18 cellular contexts compared by ENCODE assay signal in the genomic region with DNA sequence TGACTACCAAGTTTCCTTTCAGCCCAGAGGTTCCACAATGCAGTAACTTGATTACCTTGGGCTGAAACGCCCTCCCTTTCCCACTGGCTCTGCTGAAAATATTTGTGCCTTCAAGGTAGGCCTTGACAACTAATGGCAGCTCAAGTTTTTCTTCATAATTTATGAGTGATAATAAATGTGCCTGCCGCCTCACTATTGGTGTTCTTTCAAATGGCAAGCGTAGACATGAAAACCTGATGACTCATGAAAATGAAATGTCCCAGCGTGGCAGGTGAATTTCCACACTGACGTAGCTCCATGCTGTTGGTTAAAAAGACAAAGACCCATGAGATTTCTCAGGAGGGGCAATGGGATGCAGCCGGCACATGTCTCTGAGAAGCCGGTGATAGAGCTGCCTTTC.
A peak's percentile ranks its signal among the peaks of the same experiment; 100 is the strongest.
DNase-seq lines count a peak whose midpoint lies in the region; ATAC-seq and TF ChIP-seq lines count a peak whose summit lies in the region.
"Had no signal": no experiment of that assay in that cellular context is flagged by ENCODE, and none has a peak within 500 bp of the region (broad histone marks: within the 10 kb centered on the region; RNA-seq: fewer than 3 reads in every experiment).

No MANE protein-coding gene starts in this region.

- no peaks in the 10 kb centered on the region for H3K4me1 ChIP-seq in breast epithelium

- H3K27me3 Mint-ChIP-seq in MCF 10A (ENCODE audit: insufficient read depth, unreplicated experiment): no peaks in the 10 kb centered on the region
- peaks cover 37% of the 10 kb centered on the region for H3K27me3 Mint-ChIP-seq in activated CD8-positive, alpha-beta memory T cell treated with anti-CD3 and anti-CD28 coated beads, Interleukin-2, amount 10 ng/mL, durations not matched to agents 7 days and 5 days

- no peaks in the 10 kb centered on the region for H3K9me3 ChIP-seq in breast epithelium
- H3K9me3 ChIP-seq: neutrophil had no signal

- H3K27ac ChIP-seq in breast epithelium (no peak overlapping the region), RWPE1 (no peak overlapping the region)
- H3K27ac ChIP-seq: KMS-11, neutrophil had no signal

- no peaks in the 10 kb centered on the region for H3K36me3 ChIP-seq in breast epithelium
- H3K36me3 ChIP-seq: neutrophil had no signal

- TF ChIP-seq CTCF in MCF 10A (IDR thresholded peaks at IDR 0.05; ENCODE audit: unreplicated experiment): no peak
- no peak for TF ChIP-seq CTCF in breast epithelium (IDR thresholded peaks at IDR 0.05)
- TF ChIP-seq CTCF in RWPE1 (conservative IDR thresholded peaks at IDR 0.05; ENCODE audit: low read depth): no peak
- TF ChIP-seq CTCF in omental fat pad (IDR thresholded peaks at IDR 0.05): no peak

- TF ChIP-seq POLR2A in breast epithelium (IDR thresholded peaks at IDR 0.05): no peak

- H3K27ac Mint-ChIP-seq in MCF 10A (ENCODE audit: low read depth, unreplicated experiment): no peak overlapping the region
- H3K27ac Mint-ChIP-seq in activated CD8-positive, alpha-beta memory T cell treated with anti-CD3 and anti-CD28 coated beads, Interleukin-2, amount 10 ng/mL, durations not matched to agents 7 days and 5 days: no peak overlapping the region
- H3K27ac Mint-ChIP-seq: activated naive CD4-positive, alpha-beta T cell treated with anti-CD3 and anti-CD28 coated beads, Interleukin-2, amount 50 U/mL, for 72 hours had no signal

- CTCF ChIA-PET in MCF 10A (lab: Yijun Ruan, JAX) (interaction anchor here (0.8 kb wide), 1 partner anchor 158 kb away, joined by 3 read pairs; no protein-coding TSS in a partner anchor), RWPE1 (lab: Yijun Ruan, JAX) (no interaction called here)
- CTCF ChIA-PET in activated CD8-positive, alpha-beta memory T cell treated with anti-CD3 and anti-CD28 coated beads, Interleukin-2, amount 10 ng/mL, durations not matched to agents 7 days and 5 days (lab: Charles Lee): no interaction called here

- no peak overlapping the region for H3K4me3 Mint-ChIP-seq in MCF 10A (ENCODE audit: unreplicated experiment)
- H3K4me3 Mint-ChIP-seq in activated CD8-positive, alpha-beta memory T cell treated with anti-CD3 and anti-CD28 coated beads, Interleukin-2, amount 10 ng/mL, durations not matched to agents 7 days and 5 days: no peak overlapping the region

- ATAC-seq in activated CD8-positive, alpha-beta memory T cell treated with anti-CD3 and anti-CD28 coated beads, Interleukin-2, amount 10 ng/mL, durations not matched to agents 7 days and 5 days: no peak
- no peak for ATAC-seq in omental fat pad (ENCODE audit: low FRiP score)
- ATAC-seq: activated naive CD4-positive, alpha-beta T cell treated with anti-CD3 and anti-CD28 coated beads, Interleukin-2, amount 50 U/mL, for 72 hours had no signal

- intact Hi-C loops in MCF 10A (cut with micrococcal nuclease): no loop called here
- intact Hi-C loops in breast epithelium (cut with DNase I; ENCODE audit: low total_unique reads): no loop called here

- no TSS peak for BruUV-seq in MCF 10A (replicated peaks; lab: Mats Ljungman, UMichigan)

- H3K9me3 Mint-ChIP-seq in MCF 10A (ENCODE audit: unreplicated experiment): peaks cover 29% of the 10 kb centered on the region
- H3K9me3 Mint-ChIP-seq in activated CD8-positive, alpha-beta memory T cell treated with anti-CD3 and anti-CD28 coated beads, Interleukin-2, amount 10 ng/mL, durations not matched to agents 7 days and 5 days (ENCODE audit: low read depth): no peaks in the 10 kb centered on the region
- H3K9me3 Mint-ChIP-seq: activated naive CD4-positive, alpha-beta T cell treated with anti-CD3 and anti-CD28 coated beads, Interleukin-2, amount 50 U/mL, for 72 hours had no signal

- POLR2A ChIA-PET in MCF 10A (lab: Yijun Ruan, JAX) (interaction anchor here (0.6 kb wide), 1 partner anchor 23 kb away, joined by 4 read pairs; no protein-coding TSS in a partner anchor), RWPE1 (lab: Yijun Ruan, JAX; ENCODE audit: low non-redundant PET) (no interaction called here)

- peak; percentile 18 for DNase-seq in MCF 10A (ENCODE audit: unreplicated experiment)
- DNase-seq in breast epithelium (ENCODE audit: low spot score in 2 of 2): no peak
- peak; percentile 27 for DNase-seq in RWPE1 (ENCODE audit: low spot score)
- peak; percentile 68 for DNase-seq in kidney glomerular epithelial cell (lab: John Stamatoyannopoulos, UW)
- DNase-seq in activated CD8-positive, alpha-beta memory T cell treated with anti-CD3 and anti-CD28 coated beads, Interleukin-2, amount 10 ng/mL, durations not matched to agents 7 days and 5 days: no peak
- no peak for DNase-seq in omental fat pad (ENCODE audit: low spot score)
- DNase-seq in activated CD4-positive, alpha-beta T cell treated with anti-CD3 and anti-CD28 coated beads for 48 hours: no peak
- DNase-seq in NCI-H748 (lab: John Stamatoyannopoulos, UW; ENCODE audit: unreplicated experiment): no peak
- DNase-seq: activated CD4-positive, alpha-beta T cell treated with anti-CD3 and anti-CD28 coated beads for 1 hour; C1 segment of cervical spinal cord; effector CD8-positive, alpha-beta T cell; NCI-H2029 treated with DMSO at 0.1 percent for 48 hours; Right ventricle myocardium superior; stimulated activated CD8-positive, alpha-beta memory T cell treated with anti-CD3 and anti-CD28 coated beads, Interleukin-4, amount 100 ng/mL, for 48 hours; SW 1271 had no signal

- H3K4me3 ChIP-seq in breast epithelium: no peak overlapping the region

- no peaks in the 10 kb centered on the region for H3K4me1 Mint-ChIP-seq in MCF 10A (ENCODE audit: insufficient read depth, unreplicated experiment)
- peaks cover 13% of the 10 kb centered on the region for H3K4me1 Mint-ChIP-seq in activated CD8-positive, alpha-beta memory T cell treated with anti-CD3 and anti-CD28 coated beads, Interleukin-2, amount 10 ng/mL, durations not matched to agents 7 days and 5 days

- H3K27me3 ChIP-seq in breast epithelium: no peaks in the 10 kb centered on the region
- H3K27me3 ChIP-seq: neutrophil had no signal

- no peaks in the 10 kb centered on the region for H3K36me3 Mint-ChIP-seq in MCF 10A (ENCODE audit: insufficient read depth, unreplicated experiment)
- H3K36me3 Mint-ChIP-seq in activated CD8-positive, alpha-beta memory T cell treated with anti-CD3 and anti-CD28 coated beads, Interleukin-2, amount 10 ng/mL, durations not matched to agents 7 days and 5 days: no peaks in the 10 kb centered on the region
- H3K36me3 Mint-ChIP-seq: activated naive CD4-positive, alpha-beta T cell treated with anti-CD3 and anti-CD28 coated beads, Interleukin-2, amount 50 U/mL, for 72 hours had no signal

Comparison
In these comparisons a context has a peak if more than half of its experiments do, and no peak if none do; other contexts are left out.
1. DNase-seq: peak in MCF 10A (single experiment), RWPE1 (single experiment) and kidney glomerular epithelial cell (single experiment); none in breast epithelium (0 of 2), activated CD8-positive, alpha-beta memory T cell treated with anti-CD3 and anti-CD28 coated beads, Interleukin-2, amount 10 ng/mL, durations not matched to agents 7 days and 5 days (single experiment), omental fat pad (single experiment), activated CD4-positive, alpha-beta T cell treated with anti-CD3 and anti-CD28 coated beads for 48 hours (single experiment) and NCI-H748 (single experiment).